21 cellular contexts compared by ENCODE assay signal in the genomic region with DNA sequence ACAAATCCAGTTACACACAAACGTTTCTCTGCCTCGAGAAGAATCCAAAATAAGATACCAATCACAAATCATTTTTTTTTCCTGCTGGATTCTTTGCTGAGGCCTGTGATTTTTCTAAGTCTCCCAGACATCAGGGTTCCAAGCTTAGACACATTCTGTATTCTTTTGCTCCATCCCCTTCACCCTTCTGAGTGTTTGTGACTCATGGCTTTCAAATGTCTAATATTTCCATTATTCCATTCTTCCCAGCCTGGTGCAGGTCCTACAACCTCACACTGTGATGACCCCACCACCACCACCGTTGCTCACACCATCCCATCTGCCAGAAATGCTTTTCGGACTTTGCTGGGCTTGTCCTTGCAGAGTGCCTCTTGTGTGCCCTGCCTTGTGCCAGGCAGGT.
A peak's percentile ranks its signal among the peaks of the same experiment; 100 is the strongest.
DNase-seq lines count a peak whose midpoint lies in the region; ATAC-seq, FAIRE-seq and TF ChIP-seq lines count a peak whose summit lies in the region.
"Had no signal": no experiment of that assay in that cellular context is flagged by ENCODE, and none has a peak within 500 bp of the region (broad histone marks: within the 10 kb centered on the region; RNA-seq: fewer than 3 reads in every experiment).

No MANE protein-coding gene starts in this region.

- peak; percentile 82 for DNase-seq in ELR (ENCODE audit: low read depth)
- peak; percentile 64 for DNase-seq in RCC 7860 (ENCODE audit: low spot score)
- peak; percentile 19 for DNase-seq in epithelial cell of esophagus (ENCODE audit: low read depth)
- peak; percentile 87 for DNase-seq in renal cortical epithelial cell (ENCODE audit: low read depth)
- no peak for DNase-seq in putamen (ENCODE audit: low spot score)
- no peak for DNase-seq in dedifferentiated amniotic fluid mesenchymal stem cell (ENCODE audit: extremely low spot score)
- DNase-seq: activated naive CD4-positive, alpha-beta T cell; body of pancreas; DMS53; kidney; mesendoderm; NCI-H146; NCI-H446; SIG-M5; sigmoid colon; substantia nigra; T-helper 9 cell had no signal

- FAIRE-seq in RCC 7860 (lab: Jason Lieb, UNC) = peak; percentile 67
- FAIRE-seq: kidney had no signal

- TF ChIP-seq CTCF in epithelial cell of esophagus (IDR thresholded peaks at IDR 0.05; ENCODE audit: insufficient read depth, low read depth, low read length, missing control alignments) = no peak

- H3K4me3 ChIP-seq in epithelial cell of esophagus (ENCODE audit: low read length) = no peak overlapping the region
- H3K4me3 ChIP-seq: BLaER1 treated with 17β-estradiol and CSF1 and Interleukin-3, amounts not matched to agents 10 nM and 100 nM; body of pancreas; esophagus muscularis mucosa; sigmoid colon had no signal

- ATAC-seq in GM21825 (IDR thresholded peaks at IDR 0.05; ENCODE audit: unreplicated experiment) (no peak), GM21786 (IDR thresholded peaks at IDR 0.05; ENCODE audit: unreplicated experiment) (no peak)
- ATAC-seq: body of pancreas had no signal

Comparison
In these comparisons a context has a peak if more than half of its experiments do, and no peak if none do; other contexts are left out.
1. DNase-seq: peak in ELR (single experiment), RCC 7860 (single experiment), epithelial cell of esophagus (single experiment) and renal cortical epithelial cell (single experiment); none in putamen (single experiment) and dedifferentiated amniotic fluid mesenchymal stem cell (single experiment).